ENCODE assay signal across 10 cellular contexts in the genomic region with DNA sequence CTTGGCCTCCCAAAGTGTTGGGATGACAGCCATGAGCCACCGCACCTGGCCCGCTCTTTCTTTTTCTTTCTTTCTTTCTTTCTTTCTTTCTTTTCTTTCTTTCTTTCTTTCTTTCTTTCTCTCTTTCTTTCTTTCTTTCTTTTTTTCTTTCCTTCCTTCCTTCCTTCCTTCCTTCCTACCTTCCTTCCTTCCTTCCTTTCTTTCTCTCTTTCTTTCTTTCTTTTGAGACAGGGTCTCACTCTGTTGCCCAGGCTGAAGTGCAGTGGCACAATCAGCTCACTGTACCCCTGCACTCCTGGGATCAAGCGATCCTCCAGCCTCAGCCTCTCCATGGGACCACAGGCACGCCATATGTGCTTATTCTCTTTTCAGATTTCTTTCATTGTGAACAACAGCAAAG. TPM values are rescaled to one million over a fixed set of nuclear protein-coding genes. Genes with fewer than 3 reads are reported as not detected.
"Had no signal": no experiment of that assay in that cellular context is flagged by ENCODE, and none has a peak within 500 bp of the region (broad histone marks: within the 10 kb centered on the region; RNA-seq: fewer than 3 reads in every experiment).

No MANE protein-coding gene starts in this region.

RNA-seq across cellular contexts. Expression of gene SHD, which starts 7.1 kb away (rescaled TPM):
- total RNA-seq: subcutaneous adipose tissue, suprapubic skin, thoracic aorta, thyroid gland, tibial nerve, upper lobe of right lung, ureter, vagina had no signal
- polyA plus RNA-seq: stomach had no signal

RNA-seq across cellular contexts. Expression of gene TMIGD2, which starts 16.0 kb away (rescaled TPM):
- total RNA-seq: suprapubic skin, temporal lobe, thyroid gland, vagina had no signal

RNA-seq across cellular contexts. Expression of gene FSD1, which starts 18.3 kb away (rescaled TPM):
- total RNA-seq: subcutaneous adipose tissue, suprapubic skin, thoracic aorta, thyroid gland, ureter had no signal

RNA-seq across cellular contexts. Expression of gene STAP2, which starts 52.5 kb away (rescaled TPM):
- total RNA-seq: thoracic aorta had no signal
